1 cellular context compared by ENCODE assay signal in the genomic region with DNA sequence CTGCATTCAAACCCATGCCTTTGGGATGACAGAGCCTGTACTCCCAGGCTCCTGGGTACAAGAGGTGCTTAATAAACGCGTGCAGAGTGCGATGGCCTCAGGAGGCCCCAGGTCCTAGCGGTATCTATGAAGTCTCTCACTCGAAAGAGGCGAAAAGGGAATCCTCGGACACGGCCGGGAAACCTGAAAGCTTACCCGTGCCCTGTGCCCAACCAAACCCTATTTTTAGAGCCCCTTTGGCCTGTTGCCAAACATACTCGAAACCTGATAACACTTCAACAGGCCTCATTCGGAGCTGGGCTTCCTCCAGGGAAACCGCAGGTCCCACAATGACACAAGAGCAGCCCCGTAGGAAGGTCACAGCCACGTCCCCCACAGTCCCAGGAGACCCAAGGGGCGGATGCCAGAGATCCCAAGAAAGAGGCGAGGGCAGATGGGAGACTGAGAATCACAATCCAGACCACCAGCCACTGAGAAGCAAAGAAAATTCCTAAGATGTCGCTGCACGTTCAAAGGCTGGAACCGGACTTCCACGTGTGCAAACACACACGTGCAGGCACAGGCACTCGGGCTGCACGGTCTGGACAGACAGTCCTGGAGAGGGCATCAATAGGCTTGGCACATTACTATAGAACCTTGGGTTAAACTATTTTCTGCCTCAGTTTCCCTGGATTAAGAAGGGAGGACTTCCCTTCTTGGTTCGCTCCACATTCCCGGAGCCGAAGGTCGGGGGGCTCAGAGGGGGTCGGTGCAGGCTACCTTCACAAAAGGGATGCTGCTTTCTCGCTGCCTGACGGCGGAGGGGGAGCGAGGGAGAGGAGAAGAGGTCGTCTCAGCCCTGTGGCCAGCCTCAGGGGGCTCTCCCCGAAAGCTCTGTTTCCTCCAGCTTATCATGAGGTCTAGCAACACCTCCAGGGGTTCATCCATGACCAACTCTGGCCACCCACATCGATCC.
TF ChIP-seq lines count a peak whose summit lies in the region.

No MANE protein-coding gene starts in this region.

TF ChIP-seq in HEK293, 187 proteins besides CTCF, POLR2A, EP300 and RAD21 (continued from another document and continues in another):
- TF ChIP-seq YY1 (tag by site-specific recombination; IDR thresholded peaks at IDR 0.05) (no peak), ZNF610 (tag by site-specific recombination; IDR thresholded peaks at IDR 0.05; ENCODE audit: borderline replicate concordance) (peak; percentile 61; the same call in 1 of the 2 replicates), ZNF555 (tag by site-specific recombination; conservative IDR thresholded peaks at IDR 0.05) (no peak), ZNF138 (tag by site-specific recombination; IDR thresholded peaks at IDR 0.05; ENCODE audit: borderline replicate concordance) (no peak), ZFP41 (tag by site-specific recombination; IDR thresholded peaks at IDR 0.05; ENCODE audit: borderline replicate concordance) (no peak), ZNF560 (tag by site-specific recombination; IDR thresholded peaks at IDR 0.05; ENCODE audit: borderline replicate concordance) (no peak), ZNF23 (tag by site-specific recombination; IDR thresholded peaks at IDR 0.05; ENCODE audit: borderline replicate concordance) (no peak), ZNF391 (tag by site-specific recombination; IDR thresholded peaks at IDR 0.05; ENCODE audit: borderline replicate concordance, low read depth) (0 out of 2 replicates have a peak, but pooled peaks have one; percentile 50), TRIM28 (IDR thresholded peaks at IDR 0.05; ENCODE audit: borderline replicate concordance, low read length) (no peak), ZNF624 (tag by site-specific recombination; IDR thresholded peaks at IDR 0.05) (no peak), ZNF670 (tag by site-specific recombination; IDR thresholded peaks at IDR 0.05; ENCODE audit: low read depth) (no peak), ZNF311 (tag by site-specific recombination; IDR thresholded peaks at IDR 0.05; ENCODE audit: borderline replicate concordance) (no peak), HOXD13 (CRISPR knock-in tag; IDR thresholded peaks at IDR 0.05; ENCODE audit: borderline replicate concordance) (no peak), ZEB2 (tag by site-specific recombination; IDR thresholded peaks at IDR 0.05) (peak; percentile 86), ZNF37A (tag by site-specific recombination; IDR thresholded peaks at IDR 0.05) (peak; percentile 67; the same call in 1 of the 2 replicates), GLIS2 (tag by site-specific recombination; IDR thresholded peaks at IDR 0.05) (peak; percentile 83), ZNF514 (tag by site-specific recombination; IDR thresholded peaks at IDR 0.05) (no peak), ZNF404 (tag by site-specific recombination; IDR thresholded peaks at IDR 0.05) (no peak), BCL11B (tag by site-specific recombination; IDR thresholded peaks at IDR 0.05; ENCODE audit: low read depth) (no peak), ZFHX2 (tag by site-specific recombination; conservative IDR thresholded peaks at IDR 0.05) (peak; percentile 90), GLIS1 (tag by site-specific recombination; IDR thresholded peaks at IDR 0.05) (peak; percentile 91), IKZF3 (tag by site-specific recombination; IDR thresholded peaks at IDR 0.05) (peak; percentile 86), ZNF221 (tag by site-specific recombination; IDR thresholded peaks at IDR 0.05; ENCODE audit: borderline replicate concordance) (no peak), ZNF629 (tag by site-specific recombination; IDR thresholded peaks at IDR 0.05) (peak; percentile 89), ZXDB (tag by site-specific recombination; IDR thresholded peaks at IDR 0.05) (peak; percentile 98), ZNF785 (tag by site-specific recombination; IDR thresholded peaks at IDR 0.05) (no peak), ZNF792 (tag by site-specific recombination; IDR thresholded peaks at IDR 0.05) (peak; percentile 69; the same call in 1 of the 2 replicates), ZNF677 (tag by site-specific recombination; IDR thresholded peaks at IDR 0.05) (no peak), ZNF658 (tag by site-specific recombination; IDR thresholded peaks at IDR 0.05) (no peak), ZNF223 (tag by site-specific recombination; IDR thresholded peaks at IDR 0.05) (no peak; the same call in 1 of the 2 replicates), GLI4 (tag by site-specific recombination; IDR thresholded peaks at IDR 0.05) (no peak)
- TF ChIP-seq, protein P1, sequence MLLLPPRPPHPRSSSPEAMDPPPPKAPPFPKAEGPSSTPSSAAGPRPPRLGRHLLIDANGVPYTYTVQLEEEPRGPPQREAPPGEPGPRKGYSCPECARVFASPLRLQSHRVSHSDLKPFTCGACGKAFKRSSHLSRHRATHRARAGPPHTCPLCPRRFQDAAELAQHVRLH (tag by site-specific recombination; IDR thresholded peaks at IDR 0.05), result no peak
- TF ChIP-seq, protein P2, sequence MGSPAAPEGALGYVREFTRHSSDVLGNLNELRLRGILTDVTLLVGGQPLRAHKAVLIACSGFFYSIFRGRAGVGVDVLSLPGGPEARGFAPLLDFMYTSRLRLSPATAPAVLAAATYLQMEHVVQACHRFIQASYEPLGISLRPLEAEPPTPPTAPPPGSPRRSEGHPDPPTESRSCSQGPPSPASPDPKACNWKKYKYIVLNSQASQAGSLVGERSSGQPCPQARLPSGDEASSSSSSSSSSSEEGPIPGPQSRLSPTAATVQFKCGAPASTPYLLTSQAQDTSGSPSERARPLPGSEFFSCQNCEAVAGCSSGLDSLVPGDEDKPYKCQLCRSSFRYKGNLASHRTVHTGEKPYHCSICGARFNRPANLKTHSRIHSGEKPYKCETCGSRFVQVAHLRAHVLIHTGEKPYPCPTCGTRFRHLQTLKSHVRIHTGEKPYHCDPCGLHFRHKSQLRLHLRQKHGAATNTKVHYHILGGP (tag by site-specific recombination; IDR thresholded peaks at IDR 0.05), result no peak
- TF ChIP-seq, protein P3, sequence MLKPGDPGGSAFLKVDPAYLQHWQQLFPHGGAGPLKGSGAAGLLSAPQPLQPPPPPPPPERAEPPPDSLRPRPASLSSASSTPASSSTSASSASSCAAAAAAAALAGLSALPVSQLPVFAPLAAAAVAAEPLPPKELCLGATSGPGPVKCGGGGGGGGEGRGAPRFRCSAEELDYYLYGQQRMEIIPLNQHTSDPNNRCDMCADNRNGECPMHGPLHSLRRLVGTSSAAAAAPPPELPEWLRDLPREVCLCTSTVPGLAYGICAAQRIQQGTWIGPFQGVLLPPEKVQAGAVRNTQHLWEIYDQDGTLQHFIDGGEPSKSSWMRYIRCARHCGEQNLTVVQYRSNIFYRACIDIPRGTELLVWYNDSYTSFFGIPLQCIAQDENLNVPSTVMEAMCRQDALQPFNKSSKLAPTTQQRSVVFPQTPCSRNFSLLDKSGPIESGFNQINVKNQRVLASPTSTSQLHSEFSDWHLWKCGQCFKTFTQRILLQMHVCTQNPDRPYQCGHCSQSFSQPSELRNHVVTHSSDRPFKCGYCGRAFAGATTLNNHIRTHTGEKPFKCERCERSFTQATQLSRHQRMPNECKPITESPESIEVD (tag by site-specific recombination; IDR thresholded peaks at IDR 0.05), result no peak
- TF ChIP-seq, protein P4, sequence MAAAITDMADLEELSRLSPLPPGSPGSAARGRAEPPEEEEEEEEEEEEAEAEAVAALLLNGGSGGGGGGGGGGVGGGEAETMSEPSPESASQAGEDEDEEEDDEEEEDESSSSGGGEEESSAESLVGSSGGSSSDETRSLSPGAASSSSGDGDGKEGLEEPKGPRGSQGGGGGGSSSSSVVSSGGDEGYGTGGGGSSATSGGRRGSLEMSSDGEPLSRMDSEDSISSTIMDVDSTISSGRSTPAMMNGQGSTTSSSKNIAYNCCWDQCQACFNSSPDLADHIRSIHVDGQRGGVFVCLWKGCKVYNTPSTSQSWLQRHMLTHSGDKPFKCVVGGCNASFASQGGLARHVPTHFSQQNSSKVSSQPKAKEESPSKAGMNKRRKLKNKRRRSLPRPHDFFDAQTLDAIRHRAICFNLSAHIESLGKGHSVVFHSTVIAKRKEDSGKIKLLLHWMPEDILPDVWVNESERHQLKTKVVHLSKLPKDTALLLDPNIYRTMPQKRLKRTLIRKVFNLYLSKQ (tag by site-specific recombination; IDR thresholded peaks at IDR 0.05; ENCODE audit: borderline replicate concordance), result no peak
- TF ChIP-seq, protein P5, sequence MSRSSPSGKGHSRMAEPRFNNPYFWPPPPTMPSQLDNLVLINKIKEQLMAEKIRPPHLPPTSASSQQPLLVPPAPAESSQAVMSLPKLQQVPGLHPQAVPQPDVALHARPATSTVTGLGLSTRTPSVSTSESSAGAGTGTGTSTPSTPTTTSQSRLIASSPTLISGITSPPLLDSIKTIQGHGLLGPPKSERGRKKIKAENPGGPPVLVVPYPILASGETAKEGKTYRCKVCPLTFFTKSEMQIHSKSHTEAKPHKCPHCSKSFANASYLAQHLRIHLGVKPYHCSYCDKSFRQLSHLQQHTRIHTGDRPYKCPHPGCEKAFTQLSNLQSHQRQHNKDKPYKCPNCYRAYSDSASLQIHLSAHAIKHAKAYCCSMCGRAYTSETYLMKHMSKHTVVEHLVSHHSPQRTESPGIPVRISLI (tag by site-specific recombination; IDR thresholded peaks at IDR 0.05), result no peak
- TF ChIP-seq, protein P6, sequence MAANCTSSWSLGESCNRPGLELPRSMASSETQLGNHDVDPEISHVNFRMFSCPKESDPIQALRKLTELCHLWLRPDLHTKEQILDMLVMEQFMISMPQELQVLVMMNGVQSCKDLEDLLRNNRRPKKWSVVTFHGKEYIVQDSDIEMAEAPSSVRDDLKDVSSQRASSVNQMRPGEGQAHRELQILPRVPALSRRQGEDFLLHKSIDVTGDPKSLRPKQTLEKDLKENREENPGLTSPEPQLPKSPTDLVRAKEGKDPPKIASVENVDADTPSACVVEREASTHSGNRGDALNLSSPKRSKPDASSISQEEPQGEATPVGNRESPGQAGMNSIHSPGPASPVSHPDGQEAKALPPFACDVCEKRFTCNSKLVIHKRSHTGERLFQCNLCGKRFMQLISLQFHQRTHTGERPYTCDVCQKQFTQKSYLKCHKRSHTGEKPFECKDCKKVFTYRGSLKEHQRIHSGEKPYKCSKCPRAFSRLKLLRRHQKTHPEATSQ (tag by site-specific recombination; IDR thresholded peaks at IDR 0.05), result no peak
- TF ChIP-seq, protein P7, sequence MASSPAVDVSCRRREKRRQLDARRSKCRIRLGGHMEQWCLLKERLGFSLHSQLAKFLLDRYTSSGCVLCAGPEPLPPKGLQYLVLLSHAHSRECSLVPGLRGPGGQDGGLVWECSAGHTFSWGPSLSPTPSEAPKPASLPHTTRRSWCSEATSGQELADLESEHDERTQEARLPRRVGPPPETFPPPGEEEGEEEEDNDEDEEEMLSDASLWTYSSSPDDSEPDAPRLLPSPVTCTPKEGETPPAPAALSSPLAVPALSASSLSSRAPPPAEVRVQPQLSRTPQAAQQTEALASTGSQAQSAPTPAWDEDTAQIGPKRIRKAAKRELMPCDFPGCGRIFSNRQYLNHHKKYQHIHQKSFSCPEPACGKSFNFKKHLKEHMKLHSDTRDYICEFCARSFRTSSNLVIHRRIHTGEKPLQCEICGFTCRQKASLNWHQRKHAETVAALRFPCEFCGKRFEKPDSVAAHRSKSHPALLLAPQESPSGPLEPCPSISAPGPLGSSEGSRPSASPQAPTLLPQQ (tag by site-specific recombination; IDR thresholded peaks at IDR 0.05), result peak; percentile 82
- TF ChIP-seq, protein P8, sequence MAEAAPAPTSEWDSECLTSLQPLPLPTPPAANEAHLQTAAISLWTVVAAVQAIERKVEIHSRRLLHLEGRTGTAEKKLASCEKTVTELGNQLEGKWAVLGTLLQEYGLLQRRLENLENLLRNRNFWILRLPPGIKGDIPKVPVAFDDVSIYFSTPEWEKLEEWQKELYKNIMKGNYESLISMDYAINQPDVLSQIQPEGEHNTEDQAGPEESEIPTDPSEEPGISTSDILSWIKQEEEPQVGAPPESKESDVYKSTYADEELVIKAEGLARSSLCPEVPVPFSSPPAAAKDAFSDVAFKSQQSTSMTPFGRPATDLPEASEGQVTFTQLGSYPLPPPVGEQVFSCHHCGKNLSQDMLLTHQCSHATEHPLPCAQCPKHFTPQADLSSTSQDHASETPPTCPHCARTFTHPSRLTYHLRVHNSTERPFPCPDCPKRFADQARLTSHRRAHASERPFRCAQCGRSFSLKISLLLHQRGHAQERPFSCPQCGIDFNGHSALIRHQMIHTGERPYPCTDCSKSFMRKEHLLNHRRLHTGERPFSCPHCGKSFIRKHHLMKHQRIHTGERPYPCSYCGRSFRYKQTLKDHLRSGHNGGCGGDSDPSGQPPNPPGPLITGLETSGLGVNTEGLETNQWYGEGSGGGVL (tag by site-specific recombination; IDR thresholded peaks at IDR 0.05), result 0 out of 2 replicates have a peak, but pooled peaks have one; percentile 23
- TF ChIP-seq, protein P9, sequence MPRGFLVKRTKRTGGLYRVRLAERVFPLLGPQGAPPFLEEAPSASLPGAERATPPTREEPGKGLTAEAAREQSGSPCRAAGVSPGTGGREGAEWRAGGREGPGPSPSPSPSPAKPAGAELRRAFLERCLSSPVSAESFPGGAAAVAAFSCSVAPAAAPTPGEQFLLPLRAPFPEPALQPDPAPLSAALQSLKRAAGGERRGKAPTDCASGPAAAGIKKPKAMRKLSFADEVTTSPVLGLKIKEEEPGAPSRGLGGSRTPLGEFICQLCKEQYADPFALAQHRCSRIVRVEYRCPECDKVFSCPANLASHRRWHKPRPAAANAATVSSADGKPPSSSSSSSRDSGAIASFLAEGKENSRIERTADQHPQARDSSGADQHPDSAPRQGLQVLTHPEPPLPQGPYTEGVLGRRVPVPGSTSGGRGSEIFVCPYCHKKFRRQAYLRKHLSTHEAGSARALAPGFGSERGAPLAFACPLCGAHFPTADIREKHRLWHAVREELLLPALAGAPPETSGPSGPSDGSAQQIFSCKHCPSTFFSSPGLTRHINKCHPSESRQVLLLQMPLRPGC (tag by site-specific recombination; IDR thresholded peaks at IDR 0.05), result peak; percentile 75
- TF ChIP-seq, protein P10, sequence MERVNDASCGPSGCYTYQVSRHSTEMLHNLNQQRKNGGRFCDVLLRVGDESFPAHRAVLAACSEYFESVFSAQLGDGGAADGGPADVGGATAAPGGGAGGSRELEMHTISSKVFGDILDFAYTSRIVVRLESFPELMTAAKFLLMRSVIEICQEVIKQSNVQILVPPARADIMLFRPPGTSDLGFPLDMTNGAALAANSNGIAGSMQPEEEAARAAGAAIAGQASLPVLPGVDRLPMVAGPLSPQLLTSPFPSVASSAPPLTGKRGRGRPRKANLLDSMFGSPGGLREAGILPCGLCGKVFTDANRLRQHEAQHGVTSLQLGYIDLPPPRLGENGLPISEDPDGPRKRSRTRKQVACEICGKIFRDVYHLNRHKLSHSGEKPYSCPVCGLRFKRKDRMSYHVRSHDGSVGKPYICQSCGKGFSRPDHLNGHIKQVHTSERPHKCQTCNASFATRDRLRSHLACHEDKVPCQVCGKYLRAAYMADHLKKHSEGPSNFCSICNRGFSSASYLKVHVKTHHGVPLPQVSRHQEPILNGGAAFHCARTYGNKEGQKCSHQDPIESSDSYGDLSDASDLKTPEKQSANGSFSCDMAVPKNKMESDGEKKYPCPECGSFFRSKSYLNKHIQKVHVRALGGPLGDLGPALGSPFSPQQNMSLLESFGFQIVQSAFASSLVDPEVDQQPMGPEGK (tag by site-specific recombination; IDR thresholded peaks at IDR 0.05), result peak; percentile 91
- TF ChIP-seq, protein P11, sequence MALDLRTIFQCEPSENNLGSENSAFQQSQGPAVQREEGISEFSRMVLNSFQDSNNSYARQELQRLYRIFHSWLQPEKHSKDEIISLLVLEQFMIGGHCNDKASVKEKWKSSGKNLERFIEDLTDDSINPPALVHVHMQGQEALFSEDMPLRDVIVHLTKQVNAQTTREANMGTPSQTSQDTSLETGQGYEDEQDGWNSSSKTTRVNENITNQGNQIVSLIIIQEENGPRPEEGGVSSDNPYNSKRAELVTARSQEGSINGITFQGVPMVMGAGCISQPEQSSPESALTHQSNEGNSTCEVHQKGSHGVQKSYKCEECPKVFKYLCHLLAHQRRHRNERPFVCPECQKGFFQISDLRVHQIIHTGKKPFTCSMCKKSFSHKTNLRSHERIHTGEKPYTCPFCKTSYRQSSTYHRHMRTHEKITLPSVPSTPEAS (tag by site-specific recombination; IDR thresholded peaks at IDR 0.05), result no peak
